Comparison of ENCODE assay signal across 10 cellular contexts in genomic region chr6:76552268-76552667, GRCh38.
"Had no signal": no experiment of that assay in that cellular context is flagged by ENCODE, and none has a peak within 500 bp of the region (broad histone marks: within the 10 kb centered on the region; RNA-seq: fewer than 3 reads in every experiment).

No MANE protein-coding gene starts in this region.

- FAIRE-seq: H1, H54 had no signal

- ATAC-seq: GM23338, HCT116 had no signal

- DNase-seq: GM23248, GOT3, H7, H9, HCEC 1CT, HFFc6 had no signal
